In genomic region chr3:155594836-155595235, GRCh38 we compare ENCODE assay signal across 3 cellular contexts.
TF ChIP-seq lines count a peak whose summit lies in the region.

No MANE protein-coding gene starts in this region.

TF ChIP-seq in SK-N-SH, 30 proteins besides CTCF, POLR2A, EP300 and RAD21 (continued from another document):
- no peak for TF ChIP-seq ZBTB33 (IDR thresholded peaks at IDR 0.05; ENCODE audit: borderline replicate concordance, low read depth)
- no peak for TF ChIP-seq NRF1 (IDR thresholded peaks at IDR 0.05; ENCODE audit: low read depth, low read length)
- TF ChIP-seq REST (IDR thresholded peaks at IDR 0.05; ENCODE audit: low read depth, low read length): no peak
- peak; percentile 46; the same call in 1 of the 2 replicates for TF ChIP-seq GATA2 (CRISPR knock-in tag; IDR thresholded peaks at IDR 0.05)
- no peak for TF ChIP-seq EZH2phosphoT487 (IDR thresholded peaks at IDR 0.05; ENCODE audit: borderline replicate concordance, low read depth)

TF ChIP-seq in SK-N-SH treated with all-trans-retinoic acid at 6 μM for 48 hours, 23 proteins besides CTCF, POLR2A, EP300 and RAD21 (continued from another document):
- TF ChIP-seq CSRNP3 (CRISPR knock-in tag; IDR thresholded peaks at IDR 0.05) (no peak), ZFP3 (CRISPR knock-in tag; IDR thresholded peaks at IDR 0.05) (no peak), PATZ1 (CRISPR knock-in tag; IDR thresholded peaks at IDR 0.05; ENCODE audit: borderline replicate concordance) (no peak), TSHZ2 (CRISPR knock-in tag; IDR thresholded peaks at IDR 0.05) (no peak), BACH2 (CRISPR knock-in tag; IDR thresholded peaks at IDR 0.05; ENCODE audit: borderline replicate concordance) (no peak), ARNTL (CRISPR knock-in tag; IDR thresholded peaks at IDR 0.05; ENCODE audit: borderline replicate concordance, low read depth) (no peak), ZNF8 (CRISPR knock-in tag; IDR thresholded peaks at IDR 0.05) (no peak), TOX (CRISPR knock-in tag; IDR thresholded peaks at IDR 0.05; ENCODE audit: borderline replicate concordance) (no peak), ZC3H10 (CRISPR knock-in tag; IDR thresholded peaks at IDR 0.05) (no peak), ZNF70 (CRISPR knock-in tag; IDR thresholded peaks at IDR 0.05) (no peak), POU6F1 (CRISPR knock-in tag; IDR thresholded peaks at IDR 0.05; ENCODE audit: borderline replicate concordance, low read depth) (no peak), ISL1 (CRISPR knock-in tag; IDR thresholded peaks at IDR 0.05) (no peak), ZNF565 (CRISPR knock-in tag; conservative IDR thresholded peaks at IDR 0.05; ENCODE audit: low read depth) (no peak), CSDC2 (CRISPR knock-in tag; IDR thresholded peaks at IDR 0.05) (no peak)

TF ChIP-seq in HepG2, 621 proteins besides CTCF, POLR2A, EP300 and RAD21 (continued from another document):
- TF ChIP-seq TEF (CRISPR knock-in tag; IDR thresholded peaks at IDR 0.05): no peak
- no peak for TF ChIP-seq ZNF501 (CRISPR knock-in tag; IDR thresholded peaks at IDR 0.05)
- no peak for TF ChIP-seq FOXO1 (CRISPR knock-in tag; IDR thresholded peaks at IDR 0.05)
- no peak for TF ChIP-seq HMG20A (CRISPR knock-in tag; IDR thresholded peaks at IDR 0.05; ENCODE audit: borderline replicate concordance)
- no peak for TF ChIP-seq ZNF329 (CRISPR knock-in tag; IDR thresholded peaks at IDR 0.05; ENCODE audit: low read depth)
- TF ChIP-seq ZBTB33 (CRISPR knock-in tag; IDR thresholded peaks at IDR 0.05): no peak
